ENCODE assay signal across 11 cellular contexts in the genomic region with DNA sequence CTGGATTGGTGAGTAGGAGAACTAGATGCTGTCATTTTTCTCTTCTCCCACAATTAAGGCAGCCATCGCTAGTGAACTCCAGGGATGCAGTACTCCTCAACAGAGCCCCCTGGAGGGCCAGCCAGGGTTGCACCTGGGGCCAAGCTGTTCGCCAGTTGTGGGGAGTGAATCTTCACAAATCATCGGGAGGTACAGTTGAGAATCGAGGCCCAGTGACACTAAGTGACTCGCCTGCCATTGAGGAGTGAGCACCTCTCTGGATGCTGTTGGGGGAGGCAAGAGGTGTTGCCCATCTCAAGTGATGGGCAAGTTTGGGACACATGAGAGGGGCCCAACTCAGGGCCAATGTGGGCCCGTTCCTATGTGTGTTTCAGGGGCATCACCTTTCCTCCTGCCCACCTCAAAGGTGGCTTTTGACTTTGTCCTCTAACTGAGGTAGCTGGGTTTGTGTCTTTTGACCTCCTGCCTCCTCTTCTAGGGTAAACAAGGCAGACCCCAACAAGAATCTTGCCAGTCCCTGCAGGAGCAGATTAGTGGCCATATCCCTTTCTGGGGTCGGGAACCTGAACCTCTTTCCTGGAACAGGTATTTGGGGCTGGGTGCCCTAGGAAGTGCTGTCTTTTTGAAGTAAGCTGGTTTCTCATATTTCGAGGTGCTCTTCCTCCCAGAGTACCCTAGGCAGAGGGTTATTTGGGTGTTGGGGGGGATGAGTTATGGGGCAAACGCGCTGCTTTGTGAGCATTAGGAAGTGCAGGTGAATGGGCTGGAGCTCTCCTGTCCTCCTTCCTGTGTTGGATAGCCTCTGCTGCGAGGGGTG.
DNase-seq lines count a peak whose midpoint lies in the region; ATAC-seq and TF ChIP-seq lines count a peak whose summit lies in the region.
"Had no signal": no experiment of that assay in that cellular context is flagged by ENCODE, and none has a peak within 500 bp of the region (broad histone marks: within the 10 kb centered on the region; RNA-seq: fewer than 3 reads in every experiment).

No MANE protein-coding gene starts in this region.

- H3K4me3 ChIP-seq in GM12875 (ENCODE audit: low read depth, low read length) (no peak overlapping the region), fibroblast of pulmonary artery (replicated peaks; ENCODE audit: low read depth, low read length) (no peak overlapping the region)
- H3K4me3 ChIP-seq: sigmoid colon had no signal

- no peak overlapping the region for H3K27ac Mint-ChIP-seq in stimulated activated naive B cell treated with anti-CD40 and anti-IgM and Interleukin-4, amounts not matched to agents 10 μg/mL and 1 μg/mL and 100 μg/mL, for 72 hours
- H3K27ac Mint-ChIP-seq: activated naive CD8-positive, alpha-beta T cell treated with anti-CD3 and anti-CD28 coated beads for 36 hours had no signal

- no peaks in the 10 kb centered on the region for H3K9me3 Mint-ChIP-seq in stimulated activated naive B cell treated with anti-CD40 and anti-IgM and Interleukin-4, amounts not matched to agents 10 μg/mL and 1 μg/mL and 100 μg/mL, for 72 hours
- H3K9me3 Mint-ChIP-seq: activated naive CD8-positive, alpha-beta T cell treated with anti-CD3 and anti-CD28 coated beads for 36 hours had no signal

- DNase-seq in OCI-M1 (lab: John Stamatoyannopoulos, UW): peak; percentile 6
- no peak for DNase-seq in fibroblast of pulmonary artery (ENCODE audit: low read depth)
- peak; percentile 24 for DNase-seq in stimulated activated CD8-positive, alpha-beta memory T cell treated with anti-CD3 and anti-CD28 coated beads, Interleukin-4, amount 100 ng/mL, for 48 hours
- no peak for DNase-seq in amygdala (lab: John Stamatoyannopoulos, UW)
- no peak for DNase-seq in stimulated activated naive B cell treated with anti-CD40 and anti-IgM and Interleukin-4, amounts not matched to agents 10 μg/mL and 1 μg/mL and 100 μg/mL, for 72 hours
- DNase-seq: activated naive CD8-positive, alpha-beta T cell treated with anti-CD3 and anti-CD28 coated beads for 36 hours; NCI-H2227 treated with DMSO at 0.1 percent for 48 hours; sigmoid colon; T1000 had no signal

- ATAC-seq in stimulated activated naive B cell treated with anti-CD40 and anti-IgM and Interleukin-4, amounts not matched to agents 10 μg/mL and 1 μg/mL and 100 μg/mL, for 72 hours (replicated peaks): no peak
- no peak for ATAC-seq in GM21447 (IDR thresholded peaks at IDR 0.05; ENCODE audit: unreplicated experiment)

- H3K4me1 Mint-ChIP-seq in stimulated activated naive B cell treated with anti-CD40 and anti-IgM and Interleukin-4, amounts not matched to agents 10 μg/mL and 1 μg/mL and 100 μg/mL, for 72 hours: no peaks in the 10 kb centered on the region
- H3K4me1 Mint-ChIP-seq: activated naive CD8-positive, alpha-beta T cell treated with anti-CD3 and anti-CD28 coated beads for 36 hours had no signal

- H3K36me3 Mint-ChIP-seq in stimulated activated naive B cell treated with anti-CD40 and anti-IgM and Interleukin-4, amounts not matched to agents 10 μg/mL and 1 μg/mL and 100 μg/mL, for 72 hours: no peaks in the 10 kb centered on the region
- H3K36me3 Mint-ChIP-seq: activated naive CD8-positive, alpha-beta T cell treated with anti-CD3 and anti-CD28 coated beads for 36 hours had no signal

- H3K4me3 Mint-ChIP-seq in stimulated activated naive B cell treated with anti-CD40 and anti-IgM and Interleukin-4, amounts not matched to agents 10 μg/mL and 1 μg/mL and 100 μg/mL, for 72 hours: no peak overlapping the region
- H3K4me3 Mint-ChIP-seq: activated naive CD8-positive, alpha-beta T cell treated with anti-CD3 and anti-CD28 coated beads for 36 hours had no signal

- TF ChIP-seq CTCF in GM12875 (IDR thresholded peaks at IDR 0.05; ENCODE audit: borderline replicate concordance, insufficient read depth, low read depth, low read length) (peak; percentile 17; the same call in 1 of the 2 replicates), fibroblast of pulmonary artery (IDR thresholded peaks at IDR 0.05; ENCODE audit: low read length, missing control alignments) (peak; percentile 7)

- H3K27me3 Mint-ChIP-seq in stimulated activated naive B cell treated with anti-CD40 and anti-IgM and Interleukin-4, amounts not matched to agents 10 μg/mL and 1 μg/mL and 100 μg/mL, for 72 hours: peaks cover 10 to 14% of the 10 kb centered on the region in 2 donors
- H3K27me3 Mint-ChIP-seq: activated naive CD8-positive, alpha-beta T cell treated with anti-CD3 and anti-CD28 coated beads for 36 hours had no signal

Comparison
In these comparisons a context has a peak if more than half of its experiments do, and no peak if none do; other contexts are left out.
1. DNase-seq: peak in OCI-M1 (single experiment) and stimulated activated CD8-positive, alpha-beta memory T cell treated with anti-CD3 and anti-CD28 coated beads, Interleukin-4, amount 100 ng/mL, for 48 hours (single experiment); none in fibroblast of pulmonary artery (single experiment), amygdala (0 of 56) and stimulated activated naive B cell treated with anti-CD40 and anti-IgM and Interleukin-4, amounts not matched to agents 10 μg/mL and 1 μg/mL and 100 μg/mL, for 72 hours (single experiment).